ENCODE assay signal across 8 cellular contexts in the genomic region with DNA sequence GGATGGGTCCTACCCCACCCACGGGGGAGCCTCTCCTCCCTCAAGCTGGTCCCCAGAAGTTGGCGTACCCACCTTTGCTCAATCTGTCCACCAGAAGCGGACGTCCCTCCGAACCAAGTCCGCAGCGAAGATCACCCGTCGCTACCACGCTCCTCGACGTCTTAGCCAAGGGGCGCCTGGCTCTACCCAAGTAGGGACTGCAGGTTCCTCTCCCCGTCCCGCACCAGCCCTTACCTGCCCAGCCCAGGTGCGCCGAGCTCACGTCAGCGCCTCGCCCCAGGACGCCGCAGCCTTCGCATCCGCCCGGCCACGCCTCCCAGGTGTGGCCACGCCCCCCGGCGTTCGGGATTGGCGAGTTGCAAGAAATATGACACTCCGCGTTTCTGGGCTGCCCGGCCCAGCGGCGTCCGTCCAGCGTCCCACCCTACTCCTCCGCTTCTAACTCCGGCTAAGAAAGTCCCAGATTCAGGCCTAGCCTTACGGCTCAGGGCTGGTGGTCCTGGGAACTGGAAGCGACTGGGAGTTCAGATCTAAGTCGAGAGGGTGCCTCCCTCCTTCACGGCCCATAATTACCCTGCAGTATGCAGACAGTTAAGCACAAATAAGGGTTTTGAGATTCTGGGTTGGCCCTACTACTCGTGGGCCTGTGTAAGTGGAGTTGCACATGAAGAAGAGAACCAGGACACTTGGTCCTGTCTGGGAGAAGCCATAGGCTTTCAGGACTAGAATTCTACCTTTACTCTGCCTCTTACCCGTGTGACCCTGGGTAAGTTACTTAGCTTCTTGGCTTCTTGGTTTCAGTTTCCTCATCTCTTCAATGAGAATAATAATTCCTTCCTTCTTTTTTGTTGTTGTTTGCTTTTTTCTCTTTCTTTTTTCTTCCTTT. TPM values are rescaled to one million over a fixed set of nuclear protein-coding genes. Genes with fewer than 3 reads are reported as not detected.
A peak's percentile ranks its signal among the peaks of the same experiment; 100 is the strongest.
DNase-seq lines count a peak whose midpoint lies in the region; ATAC-seq and TF ChIP-seq lines count a peak whose summit lies in the region.

A gene (minus strand): TSS at position 268 of the 886 bp plus-strand sequence. CDS start 4,729 bp downstream, outside the sequence.

- peak within 1 kb of the TSS; percentile 95 for H3K4me3 ChIP-seq in LNCaP clone FGC (ENCODE audit: low read depth, low read length)

- intact Hi-C loops in activated B cell treated with CpG ODN at 0.5 μM for 24 hours (cut with micrococcal nuclease) = loop anchor here (1.0 kb wide), 3 partner anchors 21 to 38 kb away; a partner anchor contains a TSS

- H3K27ac Mint-ChIP-seq in activated B cell treated with CpG ODN at 0.5 μM for 24 hours = peak within 1 kb of the TSS; percentile 81
- no peak within 1 kb of the TSS for H3K27ac Mint-ChIP-seq in central memory CD8-positive, alpha-beta T cell (ENCODE audit: low read depth)

- CTCF ChIA-PET in activated B cell treated with CpG ODN at 0.5 μM for 24 hours (lab: Charles Lee) = interaction anchor here (2.4 kb wide), 1 partner anchor 17 kb away, joined by 8 read pairs; no protein-coding TSS in a partner anchor

- no peaks in the 10 kb centered on the region for H3K9me3 Mint-ChIP-seq in activated B cell treated with CpG ODN at 0.5 μM for 24 hours
- H3K9me3 Mint-ChIP-seq in central memory CD8-positive, alpha-beta T cell = no peaks in the 10 kb centered on the region

- peaks cover 21% of the 10 kb centered on the region for H3K27me3 Mint-ChIP-seq in activated B cell treated with CpG ODN at 0.5 μM for 24 hours
- no peaks in the 10 kb centered on the region for H3K27me3 Mint-ChIP-seq in central memory CD8-positive, alpha-beta T cell

- TF ChIP-seq CTCF in LNCaP clone FGC (IDR thresholded peaks at IDR 0.05; ENCODE audit: control insufficient read depth, extremely low read depth, insufficient read depth) (no peak), activated B cell treated with CpG ODN at 0.5 μM for 24 hours (IDR thresholded peaks at IDR 0.05) (no peak)

- DNase-seq in COLO668 (lab: John Stamatoyannopoulos, UW; ENCODE audit: unreplicated experiment) (peak; percentile 99), LNCaP clone FGC (ENCODE audit: low read depth) (peak; percentile 87), activated B cell treated with CpG ODN at 0.5 μM for 24 hours (peak; percentile 69), iris pigment epithelial cell (ENCODE audit: low read depth) (peak; percentile 73), DMS 273 treated with DMSO at 0.1 percent for 48 hours (lab: John Stamatoyannopoulos, UW) (no peak)
- peak in 1 of 2 donors; percentile 60 for DNase-seq in central memory CD8-positive, alpha-beta T cell (ENCODE audit: low spot score in 2 of 2)
- peak in 3 of 4 experiments; percentile 20 to 42 (median 42) for DNase-seq in stimulated activated CD4-positive, alpha-beta T cell treated with anti-CD3 and anti-CD28 coated beads, Interleukin-1b, Interleukin-23, amount 100 ng/mL, for 24 hours (ENCODE audit: low read depth in 4 of 4, low spot score in 1 of 4)

- H3K36me3 Mint-ChIP-seq in activated B cell treated with CpG ODN at 0.5 μM for 24 hours (ENCODE audit: low read depth) = peaks cover 1% of the 10 kb centered on the region
- H3K36me3 Mint-ChIP-seq in central memory CD8-positive, alpha-beta T cell (ENCODE audit: insufficient read depth) = peaks cover 3% of the 10 kb centered on the region

- ATAC-seq in GM21528 (IDR thresholded peaks at IDR 0.05; ENCODE audit: low FRiP score, unreplicated experiment) (peak; percentile 85), activated B cell treated with CpG ODN at 0.5 μM for 24 hours (ENCODE audit: low read depth) (peak; percentile 94)
- ATAC-seq in central memory CD8-positive, alpha-beta T cell (replicated peaks; ENCODE audit: extremely low read depth, poor library complexity, severe bottlenecking) = peak; percentile 82

- H3K4me1 Mint-ChIP-seq in activated B cell treated with CpG ODN at 0.5 μM for 24 hours = peaks cover 7% of the 10 kb centered on the region
- peaks cover 10% of the 10 kb centered on the region for H3K4me1 Mint-ChIP-seq in central memory CD8-positive, alpha-beta T cell

- peak within 1 kb of the TSS; percentile 96 for H3K4me3 Mint-ChIP-seq in activated B cell treated with CpG ODN at 0.5 μM for 24 hours
- peak within 1 kb of the TSS; percentile 81 for H3K4me3 Mint-ChIP-seq in central memory CD8-positive, alpha-beta T cell

- POLR2A ChIA-PET in activated B cell treated with CpG ODN at 0.5 μM for 24 hours (lab: Charles Lee) = interaction anchor here (0.6 to 1.3 kb wide), 4 partner anchors 32 to 1589 kb away, joined by 3 to 7 read pairs (median 4); no protein-coding TSS in a partner anchor

RNA-seq across cellular contexts. Expression of the gene that starts here (rescaled TPM):
- total RNA-seq in activated B cell treated with CpG ODN at 0.5 μM for 24 hours = 0.42 and 0.81 TPM in 2 replicates

Comparison
In these comparisons a context has a peak if more than half of its experiments do, and no peak if none do; other contexts are left out.
1. Peak in DNase-seq and ATAC-seq in activated B cell treated with CpG ODN at 0.5 μM for 24 hours; RNA of the gene not detected or under 1 TPM.